In genomic region chr10:74728225-74728624, GRCh38 we compare ENCODE assay signal across 1 cellular context.
TF ChIP-seq lines count a peak whose summit lies in the region.

No MANE protein-coding gene starts in this region.

TF ChIP-seq in WTC11, 78 proteins besides CTCF, POLR2A, EP300 and RAD21 (continued from another document):
- TF ChIP-seq, protein P1, sequence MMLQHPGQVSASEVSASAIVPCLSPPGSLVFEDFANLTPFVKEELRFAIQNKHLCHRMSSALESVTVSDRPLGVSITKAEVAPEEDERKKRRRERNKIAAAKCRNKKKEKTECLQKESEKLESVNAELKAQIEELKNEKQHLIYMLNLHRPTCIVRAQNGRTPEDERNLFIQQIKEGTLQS (CRISPR knock-in tag; conservative IDR thresholded peaks at IDR 0.05) = no peak
- TF ChIP-seq TCF7 (CRISPR knock-in tag; IDR thresholded peaks at IDR 0.05; ENCODE audit: low read depth) = no peak
- no peak for TF ChIP-seq ZNF396 (CRISPR knock-in tag; IDR thresholded peaks at IDR 0.05; ENCODE audit: borderline replicate concordance)
- no peak for TF ChIP-seq ZBTB21 (CRISPR knock-in tag; IDR thresholded peaks at IDR 0.05; ENCODE audit: borderline replicate concordance)
